5 cellular contexts compared by ENCODE assay signal in genomic region chr7:102544374-102544773, GRCh38. TPM values are rescaled to one million over a fixed set of nuclear protein-coding genes. Genes with fewer than 3 reads are reported as not detected.
"Had no signal": no experiment of that assay in that cellular context is flagged by ENCODE, and none has a peak within 500 bp of the region (broad histone marks: within the 10 kb centered on the region; RNA-seq: fewer than 3 reads in every experiment).

No MANE protein-coding gene starts in this region.

RNA-seq across cellular contexts. Expression of gene SPDYE2, which starts 6.7 kb away (rescaled TPM):
- total RNA-seq: activated CD4-positive, alpha-beta memory T cell treated with anti-CD3 and anti-CD28 coated beads for 36 hours; activated CD4-positive, alpha-beta T cell treated with anti-CD3 and anti-CD28 coated beads for 36 hours; activated CD8-positive, alpha-beta T cell treated with anti-CD3 and anti-CD28 coated beads for 36 hours; T-helper 1 cell treated with Interleukin-12 subunit alpha and Interleukin-12 subunit beta and Interleukin-4 antibody, amounts not matched to agents 30 ng/mL and 1 ng/mL, for 36 hours; T-helper 2 cell treated with Interferon-gamma antibody and Interleukin-4, amounts not matched to agents 100 ng/mL and 5 ng/mL, for 36 hours had no signal
